Comparison of ENCODE assay signal across 17 cellular contexts in genomic region chr13:92739306-92739818, GRCh38.
"Had no signal": no experiment of that assay in that cellular context is flagged by ENCODE, and none has a peak within 500 bp of the region (broad histone marks: within the 10 kb centered on the region; RNA-seq: fewer than 3 reads in every experiment).

No MANE protein-coding gene starts in this region.

- H3K9me3 ChIP-seq: breast epithelium, upper lobe of right lung had no signal

- DNase-seq: activated CD4-positive, alpha-beta memory T cell treated with anti-CD3 and anti-CD28 coated beads for 36 hours; activated CD4-positive, CD25-positive, alpha-beta regulatory T cell treated with anti-CD3 and anti-CD28 coated beads, Interleukin-2, amount 50 U/mL, for 72 hours; activated gamma-delta T cell; activated naive CD8-positive, alpha-beta T cell treated with anti-CD3 and anti-CD28 coated beads, Interleukin-2, amount 10 ng/mL, durations not matched to agents 7 days and 5 days; activated T-cell treated with anti-CD3 and anti-CD28 coated beads, Interleukin-2, amount 50 U/mL, for 4 hours; aorta; endodermal cell; heart right ventricle; left ventricle myocardium inferior; stimulated activated CD4-positive, alpha-beta T cell treated with anti-CD3 and anti-CD28 coated beads, Interleukin-2, amount 100 ng/mL, for 48 hours; stimulated activated CD8-positive, alpha-beta memory T cell treated with anti-CD3 and anti-CD28 coated beads, Interleukin-4, amount 100 ng/mL, for 48 hours; T-helper 9 cell; upper lobe of right lung had no signal

- ATAC-seq: activated T-cell treated with anti-CD3 and anti-CD28 coated beads, Interleukin-2, amount 50 U/mL, for 4 hours; esophagus mucosa; heart right ventricle; upper lobe of right lung had no signal

- H3K27ac ChIP-seq: breast epithelium, heart right ventricle, left ventricle myocardium inferior, upper lobe of right lung had no signal

- H3K4me3 ChIP-seq: breast epithelium, heart right ventricle, left ventricle myocardium inferior, upper lobe of right lung had no signal

- H3K4me1 ChIP-seq: breast epithelium, heart right ventricle, left ventricle myocardium inferior, upper lobe of right lung had no signal

- H3K36me3 ChIP-seq: breast epithelium, heart right ventricle, left ventricle myocardium inferior, upper lobe of right lung had no signal

- FAIRE-seq: frontal cortex, keratinocyte had no signal

- H3K27me3 ChIP-seq: breast epithelium, heart right ventricle, upper lobe of right lung had no signal
